Comparison of ENCODE assay signal across 21 cellular contexts in the genomic region with DNA sequence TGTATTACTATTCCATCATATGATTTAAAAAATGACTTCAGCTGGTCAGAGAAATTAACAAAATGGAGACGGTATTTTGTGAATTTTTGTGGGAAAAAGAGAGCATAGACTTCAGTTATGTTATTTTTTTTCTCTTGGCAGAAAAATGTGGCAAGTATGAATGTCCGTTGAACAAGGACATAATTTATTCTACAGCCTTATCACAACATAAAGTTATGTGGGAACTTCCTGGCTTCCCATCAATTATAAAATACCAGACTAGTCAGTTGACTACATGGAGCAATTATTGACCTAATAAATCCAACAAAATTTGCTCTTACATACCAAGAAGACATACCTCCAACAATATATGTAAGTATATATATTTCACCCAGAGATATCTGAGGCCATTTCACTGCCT.
DNase-seq lines count a peak whose midpoint lies in the region; ATAC-seq, FAIRE-seq and TF ChIP-seq lines count a peak whose summit lies in the region.
"Had no signal": no experiment of that assay in that cellular context is flagged by ENCODE, and none has a peak within 500 bp of the region (broad histone marks: within the 10 kb centered on the region; RNA-seq: fewer than 3 reads in every experiment).

No MANE protein-coding gene starts in this region.

- no peak overlapping the region for H3K4me3 ChIP-seq in astrocyte (ENCODE audit: insufficient read depth, low read depth, low read length)
- H3K4me3 ChIP-seq in fibroblast of pulmonary artery (replicated peaks; ENCODE audit: low read depth, low read length) = no peak overlapping the region

- no peaks in the 10 kb centered on the region for H3K36me3 Mint-ChIP-seq in astrocyte (ENCODE audit: low read depth, unreplicated experiment)
- H3K36me3 Mint-ChIP-seq: CD4-positive, CD25-positive, alpha-beta regulatory T cell; CD8-positive, alpha-beta memory T cell had no signal

- H3K4me1 Mint-ChIP-seq in astrocyte (ENCODE audit: low read depth, unreplicated experiment) = no peaks in the 10 kb centered on the region
- H3K4me1 Mint-ChIP-seq: CD4-positive, CD25-positive, alpha-beta regulatory T cell; CD8-positive, alpha-beta memory T cell had no signal

- peaks cover 3% of the 10 kb centered on the region for H3K9me3 Mint-ChIP-seq in astrocyte (ENCODE audit: unreplicated experiment)

- no peak overlapping the region for H3K4me3 Mint-ChIP-seq in astrocyte (ENCODE audit: unreplicated experiment)
- H3K4me3 Mint-ChIP-seq: CD4-positive, CD25-positive, alpha-beta regulatory T cell; CD8-positive, alpha-beta memory T cell; HFFc6 had no signal

- H3K27ac Mint-ChIP-seq in astrocyte (ENCODE audit: unreplicated experiment) = no peak overlapping the region
- H3K27ac Mint-ChIP-seq: CD4-positive, CD25-positive, alpha-beta regulatory T cell; CD8-positive, alpha-beta memory T cell; HFFc6 had no signal

- no peak overlapping the region for H3K9ac ChIP-seq in astrocyte (ENCODE audit: low read length)

- H3K36me3 ChIP-seq in astrocyte (ENCODE audit: insufficient read depth, low read length) = no peaks in the 10 kb centered on the region
- H3K36me3 ChIP-seq: BE2C had no signal

- FAIRE-seq in astrocyte (lab: Jason Lieb, UNC) = no peak
- FAIRE-seq: D721Med, G401.6, GM12891, GM19239 had no signal

- no peaks in the 10 kb centered on the region for H3K79me2 ChIP-seq in astrocyte (ENCODE audit: insufficient read depth, low read length)

- ATAC-seq in HG03280 (IDR thresholded peaks at IDR 0.05; ENCODE audit: unreplicated experiment) = no peak
- ATAC-seq in GM21786 (IDR thresholded peaks at IDR 0.05; ENCODE audit: unreplicated experiment) = no peak
- ATAC-seq in esophagus mucosa = no peak
- ATAC-seq in HG03097 (IDR thresholded peaks at IDR 0.05; ENCODE audit: low FRiP score, unreplicated experiment) = no peak
- ATAC-seq: HCT116 had no signal

- no peaks in the 10 kb centered on the region for H3K27me3 Mint-ChIP-seq in astrocyte (ENCODE audit: low read depth, unreplicated experiment)
- H3K27me3 Mint-ChIP-seq: CD4-positive, CD25-positive, alpha-beta regulatory T cell had no signal

- H4K20me1 ChIP-seq in astrocyte (ENCODE audit: insufficient read depth, low read length) = no peaks in the 10 kb centered on the region

- DNase-seq in COLO829 (ENCODE audit: low spot score) (peak; percentile 35), astrocyte (ENCODE audit: low read depth) (peak; percentile 10), fibroblast of pulmonary artery (ENCODE audit: low read depth) (peak; percentile 7)
- DNase-seq: ACHN; BE2C; C1 segment of cervical spinal cord; Caco-2; CD4-positive, CD25-positive, alpha-beta regulatory T cell; CD8-positive, alpha-beta memory T cell; GOT3; H7; HFFc6 had no signal

- H2AFZ ChIP-seq in astrocyte (ENCODE audit: low read depth, low read length) = no peak overlapping the region

- no peaks in the 10 kb centered on the region for H3K27me3 ChIP-seq in astrocyte (ENCODE audit: insufficient read depth, low read length)
- H3K27me3 ChIP-seq: BE2C had no signal

- no peak overlapping the region for H3K27ac ChIP-seq in astrocyte (ENCODE audit: low read depth, low read length)

- no peak overlapping the region for H3K4me2 ChIP-seq in astrocyte (ENCODE audit: low read length)

- H3K4me1 ChIP-seq in astrocyte (ENCODE audit: insufficient read depth, low read length) = no peaks in the 10 kb centered on the region
- H3K4me1 ChIP-seq: BE2C, Caco-2 had no signal

- no peaks in the 10 kb centered on the region for H3K9me3 ChIP-seq in astrocyte (ENCODE audit: insufficient read depth, low read depth, low read length)
- H3K9me3 ChIP-seq: BE2C, Caco-2 had no signal

- TF ChIP-seq CTCF in astrocyte (IDR thresholded peaks at IDR 0.05; ENCODE audit: insufficient read depth, low read depth, low read length) (no peak), fibroblast of pulmonary artery (IDR thresholded peaks at IDR 0.05; ENCODE audit: low read length, missing control alignments) (no peak)
